Comparison of ENCODE assay signal across 8 cellular contexts in genomic region chr3:28575748-28576589, GRCh38.
DNase-seq lines count a peak whose midpoint lies in the region; ATAC-seq and TF ChIP-seq lines count a peak whose summit lies in the region.
"Had no signal": no experiment of that assay in that cellular context is flagged by ENCODE, and none has a peak within 500 bp of the region (broad histone marks: within the 10 kb centered on the region; RNA-seq: fewer than 3 reads in every experiment).

No MANE protein-coding gene starts in this region.

- no peak for ATAC-seq in GM19397 (IDR thresholded peaks at IDR 0.05; ENCODE audit: unreplicated experiment)
- ATAC-seq in HG03354 (IDR thresholded peaks at IDR 0.05; ENCODE audit: poor library complexity, severe bottlenecking, unreplicated experiment) = no peak

- no peak overlapping the region for H3K4me3 Mint-ChIP-seq in activated CD4-positive, alpha-beta memory T cell treated with anti-CD3 and anti-CD28 coated beads for 36 hours

- H3K36me3 Mint-ChIP-seq in activated CD4-positive, alpha-beta memory T cell treated with anti-CD3 and anti-CD28 coated beads for 36 hours = no peaks in the 10 kb centered on the region

- H3K9me3 Mint-ChIP-seq in activated CD4-positive, alpha-beta memory T cell treated with anti-CD3 and anti-CD28 coated beads for 36 hours = no peaks in the 10 kb centered on the region

- TF ChIP-seq CTCF in HFF-Myc (IDR thresholded peaks at IDR 0.05; ENCODE audit: low read depth, low read length, missing control alignments) (no peak), WERI-Rb-1 (IDR thresholded peaks at IDR 0.05; ENCODE audit: low read depth, low read length) (no peak)

- no peak overlapping the region for H3K27ac Mint-ChIP-seq in activated CD4-positive, alpha-beta memory T cell treated with anti-CD3 and anti-CD28 coated beads for 36 hours

- no peaks in the 10 kb centered on the region for H3K4me1 Mint-ChIP-seq in activated CD4-positive, alpha-beta memory T cell treated with anti-CD3 and anti-CD28 coated beads for 36 hours (ENCODE audit: low read depth)

- CTCF ChIA-PET in activated CD4-positive, alpha-beta memory T cell treated with anti-CD3 and anti-CD28 coated beads for 36 hours (lab: Charles Lee) = no interaction called here

- H3K4me1 ChIP-seq in iPS DF 6.9 (ENCODE audit: control insufficient read depth, insufficient read depth, low read length) = peaks cover 2% of the 10 kb centered on the region; the same call in 1 of the 2 replicates

- H3K36me3 ChIP-seq in WERI-Rb-1 = no peaks in the 10 kb centered on the region
- no peaks in the 10 kb centered on the region for H3K36me3 ChIP-seq in iPS DF 6.9 (ENCODE audit: control insufficient read depth, insufficient read depth, low read length)

- H3K27me3 Mint-ChIP-seq in activated CD4-positive, alpha-beta memory T cell treated with anti-CD3 and anti-CD28 coated beads for 36 hours = peaks cover 50% of the 10 kb centered on the region

- DNase-seq in HFF-Myc (ENCODE audit: extremely low read depth, low read depth) (no peak), WERI-Rb-1 (peak; percentile 49), iPS DF 6.9 (ENCODE audit: low read depth, low spot score) (no peak)
- no peak for DNase-seq in activated CD4-positive, alpha-beta memory T cell treated with anti-CD3 and anti-CD28 coated beads for 36 hours

- H3K27me3 ChIP-seq in WERI-Rb-1 (ENCODE audit: insufficient read depth, low read depth, severe bottlenecking) = no peaks in the 10 kb centered on the region
- H3K27me3 ChIP-seq in iPS DF 6.9 (ENCODE audit: control insufficient read depth, insufficient read depth, low read length) = peaks cover 10% of the 10 kb centered on the region; the same call in 1 of the 2 replicates

- intact Hi-C loops in activated CD4-positive, alpha-beta memory T cell treated with anti-CD3 and anti-CD28 coated beads for 36 hours (cut with micrococcal nuclease) = no loop called here

- H3K27ac ChIP-seq in WERI-Rb-1 (no peak overlapping the region), iPS DF 6.9 (ENCODE audit: low read length) (no peak overlapping the region), skin epidermis (no peak overlapping the region)
- H3K27ac ChIP-seq: KMS-11 had no signal

- peak overlapping the region; percentile 15; the same call in 1 of the 2 replicates for H3K4me3 ChIP-seq in HFF-Myc (replicated peaks; ENCODE audit: low read depth, low read length)
- peak overlapping the region; percentile 55 for H3K4me3 ChIP-seq in WERI-Rb-1 (ENCODE audit: low read depth, low read length)
- peak overlapping the region; percentile 73; the same call in 1 of the 2 replicates for H3K4me3 ChIP-seq in iPS DF 6.9 (ENCODE audit: low read length)
- H3K4me3 ChIP-seq in skin epidermis = peak overlapping the region; percentile 2 to 42 (median 20)

- H3K9me3 ChIP-seq in WERI-Rb-1 (ENCODE audit: severe bottlenecking) (no peaks in the 10 kb centered on the region), iPS DF 6.9 (ENCODE audit: control insufficient read depth, insufficient read depth, low read length) (no peaks in the 10 kb centered on the region)

- WGBS in iPS DF 6.9 (ENCODE audit: insufficient coverage, insufficient read length) = no CpG with 5 or more reads among the region's 75 CpGs

- POLR2A ChIA-PET in activated CD4-positive, alpha-beta memory T cell treated with anti-CD3 and anti-CD28 coated beads for 36 hours (lab: Charles Lee) = no interaction called here

Comparison
In these comparisons a context has a peak if more than half of its experiments do, and no peak if none do; other contexts are left out.
1. H3K4me3 ChIP-seq: peak in every context shown above with its lines; median percentile 73 in iPS DF 6.9; 55 in WERI-Rb-1; 20 in skin epidermis; 15 in HFF-Myc.